In the genomic region with DNA sequence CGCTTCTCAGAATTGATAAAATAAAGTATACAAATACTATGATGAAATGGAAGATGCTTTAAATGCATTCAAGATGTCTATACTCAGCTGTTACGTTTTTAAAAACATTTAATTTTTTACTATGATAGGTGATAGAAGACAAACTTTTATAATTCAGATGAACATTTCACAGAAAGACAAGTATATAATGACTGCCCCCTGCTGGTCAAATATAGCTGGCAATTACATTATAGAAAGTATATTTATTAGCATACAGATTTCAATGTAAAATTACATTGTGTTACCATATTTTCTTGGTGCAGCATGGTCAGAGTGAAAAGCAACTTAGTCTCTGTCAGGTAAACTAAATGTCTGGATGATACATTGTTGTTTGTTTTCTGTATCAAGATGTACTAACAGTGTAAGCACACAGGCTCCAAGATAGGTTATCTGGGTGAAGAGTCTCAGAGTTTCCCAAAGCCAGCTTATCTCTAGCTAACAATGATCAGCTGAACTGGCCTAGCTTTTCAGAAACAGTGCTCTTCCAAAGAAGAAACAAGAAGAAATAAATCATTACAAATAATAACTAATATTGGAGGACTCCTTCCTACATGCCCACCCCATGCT, we compare ENCODE assay signal across 8 cellular contexts. TPM values are rescaled to one million over a fixed set of nuclear protein-coding genes. Genes with fewer than 3 reads are reported as not detected.
DNase-seq lines count a peak whose midpoint lies in the region; ATAC-seq, FAIRE-seq and TF ChIP-seq lines count a peak whose summit lies in the region.

No MANE protein-coding gene starts in this region.

- no peak overlapping the region for H3K4me3 Mint-ChIP-seq in CD14-positive monocyte

- no peaks in the 10 kb centered on the region for H3K9me3 Mint-ChIP-seq in CD14-positive monocyte

- no peaks in the 10 kb centered on the region for H3K36me3 Mint-ChIP-seq in CD14-positive monocyte

- TF ChIP-seq POLR2A in GM12892 (IDR thresholded peaks at IDR 0.05; ENCODE audit: low read depth, low read length) = no peak

- ATAC-seq in HG02678 (IDR thresholded peaks at IDR 0.05; ENCODE audit: unreplicated experiment) = no peak

- TF ChIP-seq CTCF in CD14-positive monocyte (IDR thresholded peaks at IDR 0.05) = peak; percentile 53
- peak; percentile 40 for TF ChIP-seq CTCF in fibroblast of pulmonary artery (IDR thresholded peaks at IDR 0.05; ENCODE audit: low read length, missing control alignments)

- H3K27me3 Mint-ChIP-seq in CD14-positive monocyte (ENCODE audit: low read depth in 3 of 3) = peaks cover 0 to 7% (median 0%) of the 10 kb centered on the region in 3 donors

- peaks cover 5% of the 10 kb centered on the region for H3K4me1 Mint-ChIP-seq in CD14-positive monocyte

- FAIRE-seq in GM12892 (lab: Jason Lieb, UNC) = peak; percentile 42

- no peak for DNase-seq in CD14-positive monocyte (ENCODE audit: low spot score)
- DNase-seq in GM12892 (ENCODE audit: insufficient read length) = no peak
- DNase-seq in RKO (ENCODE audit: low spot score) = peak; percentile 28
- DNase-seq in fibroblast of pulmonary artery (ENCODE audit: low read depth) = peak; percentile 41
- DNase-seq in superior temporal gyrus (ENCODE audit: extremely low spot score) = peak; percentile 52
- DNase-seq in DMS153 (lab: John Stamatoyannopoulos, UW) = no peak
- no peak for DNase-seq in mesenteric fat pad (ENCODE audit: low spot score)

- no peak overlapping the region for H3K27ac Mint-ChIP-seq in CD14-positive monocyte

- H3K4me3 ChIP-seq in fibroblast of pulmonary artery (replicated peaks; ENCODE audit: low read depth, low read length) = no peak overlapping the region

- intact Hi-C loops in CD14-positive monocyte (cut with micrococcal nuclease) = no loop called here

RNA-seq across cellular contexts. Expression of a gene that starts 54.1 kb away (rescaled TPM):
- not detected for polyA plus RNA-seq in CD14-positive monocyte
- polyA plus RNA-seq in GM12892 (2012; ENCODE audit: missing spikeins) = 0.17 TPM
- 410 TPM for total RNA-seq in mesenteric fat pad

Comparison
In these comparisons a context has a peak if more than half of its experiments do, and no peak if none do; other contexts are left out.
1. DNase-seq: peak in RKO (single experiment), fibroblast of pulmonary artery (single experiment) and superior temporal gyrus (single experiment); none in CD14-positive monocyte (single experiment), GM12892 (single experiment), DMS153 (single experiment) and mesenteric fat pad (single experiment).